In the genomic region with DNA sequence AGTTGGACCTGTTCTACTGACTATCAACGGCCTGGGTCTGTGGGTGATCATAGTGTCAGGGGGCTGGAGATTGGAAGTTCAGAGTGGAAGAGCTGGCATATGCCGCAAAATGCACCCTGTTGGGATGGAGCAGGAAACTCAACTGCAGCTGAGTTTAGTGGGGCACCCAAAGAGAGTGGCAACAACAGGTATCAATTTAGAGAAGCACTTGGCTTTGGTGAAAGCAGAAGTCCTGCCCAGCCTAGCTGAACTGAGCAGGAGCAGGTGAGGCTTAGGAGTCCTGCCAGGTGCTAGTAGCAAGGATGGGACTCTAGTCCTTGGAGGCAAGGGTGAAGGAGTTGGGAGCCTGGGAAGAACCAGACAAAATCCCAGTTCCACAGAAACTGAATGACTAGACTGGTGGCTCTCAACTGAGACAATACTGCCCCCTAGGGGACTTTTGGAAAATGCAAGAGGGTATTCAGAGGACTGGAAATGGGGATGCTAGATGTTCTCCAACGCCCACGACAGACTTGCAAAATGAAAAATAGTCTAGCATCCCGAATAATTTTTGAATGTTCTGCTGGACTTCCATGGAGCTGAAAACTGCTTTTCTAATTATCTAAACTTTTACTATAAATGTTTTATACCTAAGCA, we compare ENCODE assay signal across 8 cellular contexts. TPM values are rescaled to one million over a fixed set of nuclear protein-coding genes. Genes with fewer than 3 reads are reported as not detected.
DNase-seq lines count a peak whose midpoint lies in the region; FAIRE-seq and TF ChIP-seq lines count a peak whose summit lies in the region.

No MANE protein-coding gene starts in this region.

- peaks cover 5% of the 10 kb centered on the region for H3K4me1 Mint-ChIP-seq in activated CD4-positive, alpha-beta T cell treated with anti-CD3 and anti-CD28 coated beads, Interleukin-2, amount 10 ng/mL, durations not matched to agents 24 days and 14 days
- H3K4me1 Mint-ChIP-seq in mesothelial cell of epicardium = peaks cover 37% of the 10 kb centered on the region

- no peak for TF ChIP-seq POLR2A in uterus (IDR thresholded peaks at IDR 0.05)

- intact Hi-C loops in activated CD4-positive, alpha-beta T cell treated with anti-CD3 and anti-CD28 coated beads, Interleukin-2, amount 10 ng/mL, durations not matched to agents 24 days and 14 days (cut with micrococcal nuclease) = loop anchor here (1.0 kb wide), 3 partner anchors 248 to 262 kb away; no protein-coding TSS in a partner anchor
- intact Hi-C loops in uterus (cut with DNase I; ENCODE audit: low total_unique reads) = no loop called here

- H3K9me3 ChIP-seq in HAP-1 = no peaks in the 10 kb centered on the region
- no peaks in the 10 kb centered on the region for H3K9me3 ChIP-seq in uterus

- H3K27ac Mint-ChIP-seq in activated CD4-positive, alpha-beta T cell treated with anti-CD3 and anti-CD28 coated beads, Interleukin-2, amount 10 ng/mL, durations not matched to agents 24 days and 14 days = no peak overlapping the region
- no peak overlapping the region for H3K27ac Mint-ChIP-seq in mesothelial cell of epicardium

- H3K36me3 Mint-ChIP-seq in activated CD4-positive, alpha-beta T cell treated with anti-CD3 and anti-CD28 coated beads, Interleukin-2, amount 10 ng/mL, durations not matched to agents 24 days and 14 days (ENCODE audit: low read depth) = no peaks in the 10 kb centered on the region
- no peaks in the 10 kb centered on the region for H3K36me3 Mint-ChIP-seq in mesothelial cell of epicardium

- peaks cover under 1% of the 10 kb centered on the region for H3K27me3 Mint-ChIP-seq in activated CD4-positive, alpha-beta T cell treated with anti-CD3 and anti-CD28 coated beads, Interleukin-2, amount 10 ng/mL, durations not matched to agents 24 days and 14 days
- no peaks in the 10 kb centered on the region for H3K27me3 Mint-ChIP-seq in mesothelial cell of epicardium (ENCODE audit: low read depth)

- H3K4me1 ChIP-seq in HAP-1 (peaks cover 8% of the 10 kb centered on the region), uterus (no peaks in the 10 kb centered on the region)

- H3K27me3 ChIP-seq in HAP-1 (ENCODE audit: low read depth) (no peaks in the 10 kb centered on the region), uterus (peaks cover 0 to 5% of the 10 kb centered on the region in 2 donors)

- H3K4me3 ChIP-seq in HAP-1 (no peak overlapping the region), uterus (no peak overlapping the region)

- TF ChIP-seq CTCF in mesothelial cell of epicardium (IDR thresholded peaks at IDR 0.05; ENCODE audit: unreplicated experiment) = peak; percentile 93
- TF ChIP-seq CTCF in uterus (IDR thresholded peaks at IDR 0.05) = peak; percentile 59 to 71 (median 65)

- DNase-seq in EH (ENCODE audit: low read depth) (peak; percentile 71), HAP-1 (ENCODE audit: low spot score in 2 of 2) (peak; percentile 80 to 86), NCI-H2227 (lab: John Stamatoyannopoulos, UW; ENCODE audit: unreplicated experiment) (peak; percentile 78), mesothelial cell of epicardium (ENCODE audit: low spot score in 2 of 2, unreplicated experiment in 2 of 2) (peak in 1 of 2 experiments; percentile 73), uterus (peak in 1 of 2 donors; percentile 62), HTR-8/SVneo (ENCODE audit: insufficient read length, low spot score) (no peak)
- peak; percentile 85 for DNase-seq in activated CD4-positive, alpha-beta T cell treated with anti-CD3 and anti-CD28 coated beads, Interleukin-2, amount 10 ng/mL, durations not matched to agents 24 days and 14 days
- peak; percentile 9 for DNase-seq in effector CD8-positive, alpha-beta T cell (lab: John Stamatoyannopoulos, UW)

- no peak for FAIRE-seq in HTR-8/SVneo (lab: Jason Lieb, UNC)

- H3K4me3 Mint-ChIP-seq in activated CD4-positive, alpha-beta T cell treated with anti-CD3 and anti-CD28 coated beads, Interleukin-2, amount 10 ng/mL, durations not matched to agents 24 days and 14 days = no peak overlapping the region
- no peak overlapping the region for H3K4me3 Mint-ChIP-seq in mesothelial cell of epicardium

- in situ Hi-C loops in HAP-1 (cut with MboI; ENCODE audit: low sequenced_read_pairs) = loop anchor here (25.0 kb wide), 2 partner anchors 496 to 696 kb away; no protein-coding TSS in a partner anchor

- no peak overlapping the region for H3K27ac ChIP-seq in uterus

- H3K9me3 Mint-ChIP-seq in activated CD4-positive, alpha-beta T cell treated with anti-CD3 and anti-CD28 coated beads, Interleukin-2, amount 10 ng/mL, durations not matched to agents 24 days and 14 days = no peaks in the 10 kb centered on the region
- H3K9me3 Mint-ChIP-seq in mesothelial cell of epicardium = no peaks in the 10 kb centered on the region

- H3K36me3 ChIP-seq in HAP-1 (replicated peaks) (no peaks in the 10 kb centered on the region), uterus (no peaks in the 10 kb centered on the region)

RNA-seq across cellular contexts. Expression of gene RTL9, which starts 49.4 kb away (rescaled TPM):
- not detected in 2 replicates for total RNA-seq in activated CD4-positive, alpha-beta T cell treated with anti-CD3 and anti-CD28 coated beads, Interleukin-2, amount 10 ng/mL, durations not matched to agents 24 days and 14 days
- total RNA-seq in mesothelial cell of epicardium (0.43 to 0.55 TPM (median 0.47 TPM) in 3 replicates), uterus (under 1 TPM in 2 of 4 donors, not detected in 2; 0.40 to 0.48 TPM)
